In genomic region chr2:170713280-170714155, GRCh38 we compare ENCODE assay signal across 9 cellular contexts. TPM values are rescaled to one million over a fixed set of nuclear protein-coding genes. Genes with fewer than 3 reads are reported as not detected.
DNase-seq lines count a peak whose midpoint lies in the region; ATAC-seq and TF ChIP-seq lines count a peak whose summit lies in the region.
"Had no signal": no experiment of that assay in that cellular context is flagged by ENCODE, and none has a peak within 500 bp of the region (broad histone marks: within the 10 kb centered on the region; RNA-seq: fewer than 3 reads in every experiment).

No MANE protein-coding gene starts in this region.

- WGBS in urinary bladder, result 18% methylated on average over 80 of the region's 81 CpGs

- peaks cover 57% of the 10 kb centered on the region for H3K27me3 Mint-ChIP-seq in MCF 10A (ENCODE audit: insufficient read depth, unreplicated experiment)

- no peaks in the 10 kb centered on the region for H3K36me3 Mint-ChIP-seq in MCF 10A (ENCODE audit: insufficient read depth, unreplicated experiment)

- H3K4me1 ChIP-seq in mucosa of rectum (ENCODE audit: control insufficient read depth in 2 of 2, insufficient read depth in 2 of 2, low read length in 2 of 2) (peaks cover 11 to 16% of the 10 kb centered on the region in 2 donors), urinary bladder (ENCODE audit: insufficient read depth) (peaks cover 6% of the 10 kb centered on the region)

- H3K9me3 Mint-ChIP-seq in MCF 10A (ENCODE audit: unreplicated experiment), result no peaks in the 10 kb centered on the region

- BruUV-seq in MCF 10A (replicated peaks; lab: Mats Ljungman, UMichigan), result no TSS peak

- TF ChIP-seq CTCF in MCF 10A (IDR thresholded peaks at IDR 0.05; ENCODE audit: unreplicated experiment), result no peak

- ATAC-seq in GM21723 (IDR thresholded peaks at IDR 0.05; ENCODE audit: unreplicated experiment), result no peak
- no peak for ATAC-seq in HG02981 (IDR thresholded peaks at IDR 0.05; ENCODE audit: unreplicated experiment)

- peak overlapping the region in 1 of 2 donors; percentile 67 for H3K9ac ChIP-seq in mucosa of rectum (ENCODE audit: low read depth in 1 of 2, low read length in 2 of 2)

- H3K27ac Mint-ChIP-seq in MCF 10A (ENCODE audit: low read depth, unreplicated experiment), result no peak overlapping the region

- peak overlapping the region; percentile 65 to 69 for H3K4me3 ChIP-seq in mucosa of rectum (ENCODE audit: low read length in 2 of 2)
- H3K4me3 ChIP-seq in urinary bladder (ENCODE audit: low read depth, low read length), result peak overlapping the region; percentile 50

- intact Hi-C loops in MCF 10A (cut with micrococcal nuclease), result no loop called here

- peak overlapping the region; percentile 16 to 67 for H3K27ac ChIP-seq in mucosa of rectum (ENCODE audit: low read depth in 2 of 2, low read length in 2 of 2)
- no peak overlapping the region for H3K27ac ChIP-seq in urinary bladder (ENCODE audit: low read depth)

- CTCF ChIA-PET in MCF 10A (lab: Yijun Ruan, JAX), result interaction anchor here (0.6 to 1.4 kb wide), 4 partner anchors 99 to 478 kb away, joined by 3 to 6 read pairs (median 4); no protein-coding TSS in a partner anchor

- H3K4me1 Mint-ChIP-seq in MCF 10A (ENCODE audit: insufficient read depth, unreplicated experiment), result no peaks in the 10 kb centered on the region

- no peaks in the 10 kb centered on the region for H3K9me3 ChIP-seq in mucosa of rectum (ENCODE audit: control insufficient read depth in 2 of 2, low read length in 2 of 2)

- POLR2A ChIA-PET in MCF 10A (lab: Yijun Ruan, JAX), result interaction anchor here (0.7 kb wide), 2 partner anchors 25 to 46 kb away, joined by 4 read pairs; no protein-coding TSS in a partner anchor

- H3K36me3 ChIP-seq in mucosa of rectum (ENCODE audit: control insufficient read depth in 2 of 2, insufficient read depth in 2 of 2, low read length in 2 of 2) (no peaks in the 10 kb centered on the region), urinary bladder (ENCODE audit: insufficient read depth) (no peaks in the 10 kb centered on the region)

- peak overlapping the region; percentile 69 for H3K4me3 Mint-ChIP-seq in MCF 10A (ENCODE audit: unreplicated experiment)

- DNase-seq in stimulated activated CD4-positive, alpha-beta T cell treated with anti-CD3 and anti-CD28 coated beads, Interleukin-15, amount 100 ng/mL, for 24 hours, result peak; percentile 27
- no peak for DNase-seq in stimulated activated CD4-positive, alpha-beta T cell treated with anti-CD3 and anti-CD28 coated beads, Interleukin-4, amount 100 ng/mL, for 24 hours
- DNase-seq in MCF 10A (ENCODE audit: unreplicated experiment), result no peak
- no peak for DNase-seq in Kasumi-1 (lab: John Stamatoyannopoulos, UW)

- H3K27me3 ChIP-seq in mucosa of rectum (ENCODE audit: control insufficient read depth in 2 of 2, insufficient read depth in 2 of 2, low read length in 2 of 2), result peaks cover 33 to 42% of the 10 kb centered on the region in 2 donors

RNA-seq across cellular contexts. Expression of gene SP5, which starts 1.6 kb away (rescaled TPM):
- total RNA-seq in MCF 10A (2022), result not detected in 2 replicates
- 0.42 TPM for total RNA-seq in urinary bladder
- polyA plus RNA-seq in urinary bladder, result 2.8 TPM

RNA-seq across cellular contexts. Expression of gene ERICH2, which starts 56.7 kb away (rescaled TPM):
- 7.2 and 22.4 TPM in 2 replicates for total RNA-seq in MCF 10A (2022)
- total RNA-seq in urinary bladder, result not detected
- 0.77 TPM for polyA plus RNA-seq in urinary bladder
- total RNA-seq: Daoy had no signal
